Comparison of ENCODE assay signal across 10 cellular contexts in genomic region chr6:27295301-27296079, GRCh38. TPM values are rescaled to one million over a fixed set of nuclear protein-coding genes. Genes with fewer than 3 reads are reported as not detected.
DNase-seq lines count a peak whose midpoint lies in the region; ATAC-seq and TF ChIP-seq lines count a peak whose summit lies in the region.
"Had no signal": no experiment of that assay in that cellular context is flagged by ENCODE, and none has a peak within 500 bp of the region (broad histone marks: within the 10 kb centered on the region; RNA-seq: fewer than 3 reads in every experiment).

No MANE protein-coding gene starts in this region.

- peak overlapping the region; percentile 63; the same call in 1 of the 2 replicates for H3K4me3 ChIP-seq in iPS DF 6.9 (ENCODE audit: low read length)

- TF ChIP-seq CTCF in AG09319 (IDR thresholded peaks at IDR 0.05; ENCODE audit: low read depth, low read length) = no peak

- peaks cover 2% of the 10 kb centered on the region; the same call in 1 of the 2 replicates for H3K4me1 ChIP-seq in iPS DF 6.9 (ENCODE audit: control insufficient read depth, insufficient read depth, low read length)

- no peak overlapping the region for H3K27ac ChIP-seq in iPS DF 6.9 (ENCODE audit: low read length)

- H3K27me3 ChIP-seq in iPS DF 6.9 (ENCODE audit: control insufficient read depth, insufficient read depth, low read length) = no peaks in the 10 kb centered on the region; the same call in 1 of the 2 replicates

- H3K36me3 ChIP-seq in iPS DF 6.9 (ENCODE audit: control insufficient read depth, insufficient read depth, low read length) = no peaks in the 10 kb centered on the region

- H3K9me3 ChIP-seq in iPS DF 6.9 (ENCODE audit: control insufficient read depth, insufficient read depth, low read length) = no peaks in the 10 kb centered on the region

- ATAC-seq in GM21526 (IDR thresholded peaks at IDR 0.05; ENCODE audit: low FRiP score, unreplicated experiment) = no peak
- no peak for ATAC-seq in HG02642 (IDR thresholded peaks at IDR 0.05; ENCODE audit: poor library complexity, unreplicated experiment)
- ATAC-seq: activated CD4-positive, CD25-positive, alpha-beta regulatory T cell treated with anti-CD3 and anti-CD28 coated beads, Interleukin-2, amount 50 U/mL, for 24 hours had no signal

- intact Hi-C loops in head of caudate nucleus (cut with DNase I) = no loop called here

- DNase-seq in AG09319 (ENCODE audit: extremely low read depth, low read depth) (peak; percentile 41), HK-2 (ENCODE audit: unreplicated experiment) (peak; percentile 38), SW 1271 (lab: John Stamatoyannopoulos, UW) (peak; percentile 28 to 67), iPS DF 6.9 (ENCODE audit: low read depth, low spot score) (no peak), head of caudate nucleus (no peak), mesenteric fat pad (ENCODE audit: low spot score) (no peak)
- DNase-seq: stimulated activated CD4-positive, alpha-beta T cell treated with anti-CD3 and anti-CD28 coated beads, Interleukin-12 subunit alpha, Interleukin-12 subunit beta, amount 100 ng/mL, for 4 hours had no signal

- no CpG with 5 or more reads among the region's 20 CpGs for WGBS in iPS DF 6.9 (ENCODE audit: insufficient coverage, insufficient read length)

RNA-seq across cellular contexts. Expression of gene POM121L2, which starts 16.6 kb away (rescaled TPM):
- total RNA-seq in mesenteric fat pad = not detected

RNA-seq across cellular contexts. Expression of gene PRSS16, which starts 48.0 kb away (rescaled TPM):
- total RNA-seq in mesenteric fat pad = 0.19 TPM

Comparison
In these comparisons a context has a peak if more than half of its experiments do, and no peak if none do; other contexts are left out.
1. DNase-seq: peak in AG09319 (single experiment), HK-2 (single experiment) and SW 1271 (2 of 2); none in iPS DF 6.9 (single experiment), head of caudate nucleus (0 of 42) and mesenteric fat pad (single experiment).